1 cellular context compared by ENCODE assay signal in the genomic region with DNA sequence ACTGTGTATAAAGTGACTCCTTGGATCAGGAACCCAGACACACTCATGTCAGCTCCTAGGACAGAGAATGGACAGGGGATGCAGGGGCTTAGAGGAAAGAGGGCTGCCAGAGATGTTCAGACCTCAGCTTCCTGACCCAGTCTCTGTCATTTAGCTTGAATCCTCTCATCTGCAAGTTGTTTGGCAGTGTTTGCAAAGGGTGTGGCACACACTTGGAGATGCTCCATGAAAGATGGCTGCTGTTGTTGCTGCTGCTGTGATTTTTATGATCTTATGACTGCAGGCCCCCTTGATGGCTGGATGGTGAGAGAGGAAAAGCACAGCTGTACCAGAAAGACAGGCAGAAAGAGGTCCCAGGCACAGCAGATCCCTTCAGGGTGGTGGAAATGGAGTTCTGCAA. TPM values are rescaled to one million over a fixed set of nuclear protein-coding genes. Genes with fewer than 3 reads are reported as not detected.
"Had no signal": no experiment of that assay in that cellular context is flagged by ENCODE, and none has a peak within 500 bp of the region (broad histone marks: within the 10 kb centered on the region; RNA-seq: fewer than 3 reads in every experiment).

No MANE protein-coding gene starts in this region.

RNA-seq across cellular contexts. Expression of gene PAX8, which starts 35.9 kb away (rescaled TPM):
- total RNA-seq: skeletal muscle tissue had no signal
